Comparison of ENCODE assay signal across 11 cellular contexts in the genomic region with DNA sequence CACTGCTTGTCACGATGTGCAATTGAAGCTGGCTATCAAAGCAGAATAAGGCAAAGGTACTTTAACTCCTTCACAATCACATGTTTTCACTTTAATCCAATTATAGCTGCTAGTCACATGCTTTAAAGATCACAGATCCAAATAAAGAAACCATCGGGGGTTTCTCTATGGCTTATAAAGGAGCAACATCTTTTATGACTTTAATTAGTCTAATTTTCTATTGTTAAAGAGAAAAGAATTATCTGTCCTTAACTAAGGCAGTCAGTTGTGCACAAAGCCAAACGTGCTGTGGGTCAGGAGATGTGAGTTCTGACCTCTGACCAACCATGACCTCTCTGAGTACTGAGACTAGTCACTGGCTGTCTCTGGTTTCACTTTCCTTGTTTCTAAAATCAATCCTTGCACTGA.
DNase-seq lines count a peak whose midpoint lies in the region; ATAC-seq, FAIRE-seq and TF ChIP-seq lines count a peak whose summit lies in the region.
"Had no signal": no experiment of that assay in that cellular context is flagged by ENCODE, and none has a peak within 500 bp of the region (broad histone marks: within the 10 kb centered on the region; RNA-seq: fewer than 3 reads in every experiment).

No MANE protein-coding gene starts in this region.

- H3K4me2 ChIP-seq in A549: peak overlapping the region; percentile 74

- in situ Hi-C loops in ACHN (cut with HindIII; ENCODE audit: low pct_ligation_motif_present, low pct_unique_long_range_greater_than_20kb, low sequenced_read_pairs): no loop called here

- POLR2A ChIA-PET in A549 (lab: Yijun Ruan, JAX): interaction anchor here (0.9 kb wide), 1 partner anchor 10 kb away, joined by 3 read pairs; no protein-coding TSS in a partner anchor

- H3K9me3 ChIP-seq in A549: peaks cover 6% of the 10 kb centered on the region; the same call in 2 of the 3 replicates
- H3K9me3 ChIP-seq: pancreas had no signal

- H3K27ac ChIP-seq in A549: peak overlapping the region; percentile 62 to 72
- H3K27ac ChIP-seq: BLaER1 treated with 17β-estradiol and CSF1 and Interleukin-3, amounts not matched to agents 10 nM and 100 nM; pancreas had no signal

- DNase-seq in A549 (ENCODE audit: low read depth in 1 of 2, low spot score in 1 of 2) (no peak), cerebellar cortex (ENCODE audit: low spot score) (no peak), immature natural killer cell (no peak), ACHN (no peak)
- no peak for DNase-seq in activated CD4-positive, CD25-positive, alpha-beta regulatory T cell treated with anti-CD3 and anti-CD28 coated beads, Interleukin-2, amount 50 U/mL, for 72 hours
- DNase-seq: NCI-H1092, pancreas had no signal

- no peak overlapping the region for H3K4me3 Mint-ChIP-seq in immature natural killer cell

- TF ChIP-seq POLR2A in A549 (IDR thresholded peaks at IDR 0.05; ENCODE audit: low read length): no peak

- no peak overlapping the region for H3K27ac Mint-ChIP-seq in immature natural killer cell

- 0 out of 3 replicates have a peak overlapping the region, but pooled peaks have one; percentile 11 for H3K4me3 ChIP-seq in A549
- H3K4me3 ChIP-seq: BLaER1 treated with 17β-estradiol and CSF1 and Interleukin-3, amounts not matched to agents 10 nM and 100 nM; pancreas had no signal

- H3K9me3 Mint-ChIP-seq in immature natural killer cell: no peaks in the 10 kb centered on the region

- CTCF ChIA-PET in A549 (lab: Yijun Ruan, JAX): interaction anchor here (1.3 to 2.5 kb wide), 4 partner anchors 10 to 102 kb away, joined by 3 to 9 read pairs (median 4); no protein-coding TSS in a partner anchor

- H3K27me3 Mint-ChIP-seq in immature natural killer cell (ENCODE audit: low read depth in 3 of 3): peaks cover 0 to 2% (median 0%) of the 10 kb centered on the region in 3 donors

- TF ChIP-seq EP300 in A549 (IDR thresholded peaks at IDR 0.05): no peak

- peaks cover 71% of the 10 kb centered on the region for H3K4me1 ChIP-seq in A549
- H3K4me1 ChIP-seq: pancreas had no signal

- peaks cover 0 to 5% of the 10 kb centered on the region in 2 donors for H3K4me1 Mint-ChIP-seq in immature natural killer cell

- no peak for TF ChIP-seq RAD21 in A549 (conservative IDR thresholded peaks at IDR 0.05 in 1 of 2, IDR thresholded peaks at IDR 0.05 in 1 of 2)

- WGBS in A549 (ENCODE audit: missing lambda C conversion rate): 40% methylated on average over 3 of the region's 3 CpGs

- H3K36me3 Mint-ChIP-seq in immature natural killer cell: no peaks in the 10 kb centered on the region

- peak in 1 of 2 experiments; percentile 46; a peak in 1 of 6 replicates for ATAC-seq in A549
- ATAC-seq in GM19023 (IDR thresholded peaks at IDR 0.05; ENCODE audit: unreplicated experiment): peak; percentile 89
- ATAC-seq in HG02642 (IDR thresholded peaks at IDR 0.05; ENCODE audit: poor library complexity, unreplicated experiment): peak; percentile 91
- peak; percentile 95 for ATAC-seq in HG03565 (IDR thresholded peaks at IDR 0.05; ENCODE audit: unreplicated experiment)
- ATAC-seq: pancreas had no signal

- peak; percentile 28 for FAIRE-seq in A549 (lab: Jason Lieb, UNC)
- FAIRE-seq: pancreas had no signal

- no peak for TF ChIP-seq CTCF in A549 (IDR thresholded peaks at IDR 0.05)

TF ChIP-seq in A549, 52 proteins besides CTCF, POLR2A, EP300 and RAD21:
- TF ChIP-seq RARB (CRISPR knock-in tag; IDR thresholded peaks at IDR 0.05): no peak
- no peak for TF ChIP-seq EHF (CRISPR knock-in tag; IDR thresholded peaks at IDR 0.05)
